In the genomic region with DNA sequence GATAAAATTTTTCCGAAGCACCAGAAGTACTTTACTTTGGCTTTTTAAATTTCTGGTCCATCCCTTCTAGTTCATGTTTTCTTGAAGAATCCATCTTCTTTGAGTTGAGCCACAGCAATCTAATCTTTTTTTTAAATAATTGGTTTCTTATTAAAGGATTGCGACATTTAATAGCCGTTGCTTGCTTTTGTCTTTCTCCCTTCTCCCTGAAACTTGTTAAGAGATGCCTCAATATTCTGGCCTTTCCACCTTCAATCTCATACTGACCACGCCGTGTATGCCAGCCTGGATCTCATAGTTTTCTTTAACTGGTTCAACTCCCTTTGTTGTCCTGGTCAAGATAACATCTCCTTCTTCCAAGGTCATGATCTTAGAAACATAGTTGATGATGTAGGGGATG, we compare ENCODE assay signal across 27 cellular contexts. TPM values are rescaled to one million over a fixed set of nuclear protein-coding genes. Genes with fewer than 3 reads are reported as not detected.
DNase-seq lines count a peak whose midpoint lies in the region; ATAC-seq, FAIRE-seq and TF ChIP-seq lines count a peak whose summit lies in the region.
"Had no signal": no experiment of that assay in that cellular context is flagged by ENCODE, and none has a peak within 500 bp of the region (broad histone marks: within the 10 kb centered on the region; RNA-seq: fewer than 3 reads in every experiment).

No MANE protein-coding gene starts in this region.

- no peak overlapping the region for H3K4me3 ChIP-seq in GM12878
- no peak overlapping the region for H3K4me3 ChIP-seq in osteoblast (ENCODE audit: insufficient read depth, low read length)
- H3K4me3 ChIP-seq in mucosa of descending colon: no peak overlapping the region
- H3K4me3 ChIP-seq: GM23248 had no signal

- no peaks in the 10 kb centered on the region for H4K20me1 ChIP-seq in GM12878 (ENCODE audit: control insufficient read depth, insufficient read depth)
- no peaks in the 10 kb centered on the region for H4K20me1 ChIP-seq in osteoblast (ENCODE audit: insufficient read depth, low read length)

- no peak for TF ChIP-seq CTCF in GM12878 (IDR thresholded peaks at IDR 0.05 in 2 of 3, conservative IDR thresholded peaks at IDR 0.05 in 1 of 3; ENCODE audit: control insufficient read depth in 2 of 3, extremely low read depth in 1 of 3, insufficient read depth in 1 of 3, low read depth in 3 of 3, low read length in 3 of 3)
- TF ChIP-seq CTCF in osteoblast (IDR thresholded peaks at IDR 0.05; ENCODE audit: extremely low read depth, low read depth, low read length): no peak
- TF ChIP-seq CTCF in GM20000 (IDR thresholded peaks at IDR 0.05; ENCODE audit: extremely low read depth, missing control alignments): no peak
- no peak for TF ChIP-seq CTCF in mucosa of descending colon (IDR thresholded peaks at IDR 0.05)

- intact Hi-C loops in GM12878 (cut with micrococcal nuclease; ENCODE audit: unreplicated experiment): no loop called here
- intact Hi-C loops in mucosa of descending colon (cut with DNase I, micrococcal nuclease): no loop called here

- TF ChIP-seq EP300 in GM12878 (IDR thresholded peaks at IDR 0.05; ENCODE audit: borderline replicate concordance in 1 of 2, control insufficient read depth in 1 of 2, low read depth in 2 of 2, low read length in 2 of 2): no peak

- no peaks in the 10 kb centered on the region for H3K9me3 ChIP-seq in GM12878 (replicated peaks; ENCODE audit: control insufficient read depth, insufficient read depth, low read length)
- no peaks in the 10 kb centered on the region for H3K9me3 ChIP-seq in osteoblast (ENCODE audit: low read depth, low read length)
- H3K9me3 ChIP-seq in mucosa of descending colon: no peaks in the 10 kb centered on the region
- H3K9me3 ChIP-seq: BE2C, SK-N-SH had no signal

- H3K4me2 ChIP-seq in GM12878 (ENCODE audit: control insufficient read depth, insufficient read depth): no peak overlapping the region
- H3K4me2 ChIP-seq in osteoblast (ENCODE audit: insufficient read depth, low read length): no peak overlapping the region
- H3K4me2 ChIP-seq: SK-N-SH had no signal

- H3K79me2 ChIP-seq in GM12878 (ENCODE audit: control insufficient read depth, insufficient read depth, low read length) (no peaks in the 10 kb centered on the region), osteoblast (ENCODE audit: insufficient read depth, low read length) (peaks cover 31% of the 10 kb centered on the region)

- peaks cover 10 to 28% of the 10 kb centered on the region in 2 experiments for H3K36me3 ChIP-seq in GM12878 (ENCODE audit: control insufficient read depth in 2 of 2, insufficient read depth in 2 of 2, low read length in 1 of 2)
- H3K36me3 ChIP-seq in osteoblast (ENCODE audit: insufficient read depth, low read length): peaks cover 61% of the 10 kb centered on the region
- no peaks in the 10 kb centered on the region for H3K36me3 ChIP-seq in mucosa of descending colon (ENCODE audit: low read depth)

- H3K27ac ChIP-seq in GM12878 (ENCODE audit: control insufficient read depth, insufficient read depth): no peak overlapping the region
- no peak overlapping the region for H3K27ac ChIP-seq in osteoblast (ENCODE audit: low read depth, low read length)
- H3K27ac ChIP-seq: GM23248 had no signal

- ATAC-seq in GM12878 (no peak), HG03460 (IDR thresholded peaks at IDR 0.05; ENCODE audit: unreplicated experiment) (no peak), HG02798 (IDR thresholded peaks at IDR 0.05; ENCODE audit: poor library complexity, unreplicated experiment) (no peak), mucosa of descending colon (no peak)
- ATAC-seq: PC-3 had no signal

- H2AFZ ChIP-seq in GM12878 (ENCODE audit: control insufficient read depth, low read depth, low read length) (no peak overlapping the region), osteoblast (ENCODE audit: low read length) (no peak overlapping the region)
- H2AFZ ChIP-seq: GM23248 had no signal

- no peaks in the 10 kb centered on the region for H3K27me3 ChIP-seq in GM12878 (replicated peaks in 1 of 2; ENCODE audit: control insufficient read depth in 2 of 2, insufficient read depth in 2 of 2, low read length in 1 of 2)
- H3K27me3 ChIP-seq in osteoblast (ENCODE audit: insufficient read depth, low read length): no peaks in the 10 kb centered on the region
- H3K27me3 ChIP-seq: BE2C had no signal

- CTCF ChIA-PET in GM12878 (lab: Yijun Ruan, JAX): no interaction called here

- DNase-seq in ELR (ENCODE audit: low read depth) (peak; percentile 20), GM12878 (ENCODE audit: low read depth, low spot score) (no peak), osteoblast (ENCODE audit: insufficient read length, low spot score, missing footprints) (peak; percentile 34), GM20000 (ENCODE audit: low spot score) (no peak), mucosa of descending colon (no peak)
- DNase-seq: BE2C; CD8-positive, alpha-beta memory T cell; DMS 273 treated with DMSO at 0.1 percent for 48 hours; DMS79; GM23248; H7; Kasumi-1; MV-4-11; NCI-H1105; NCI-H1436 treated with DMSO at 0.1 percent for 48 hours; NCI-H187 treated with DMSO at 0.1 percent for 48 hours; NCI-H2107; NCI-H446; NCI-H526; NCI-H82; NK-92 treated with Interleukin-12 subunit alpha and Interleukin-12 subunit beta, amount 100 ng/mL, for 24 hours; PC-3; SK-N-SH; SW 1271 had no signal

- no peak for TF ChIP-seq POLR2A in GM12878 (IDR thresholded peaks at IDR 0.05; ENCODE audit: low read depth, low read length)

- BruUV-seq in GM12878 (replicated peaks; lab: Mats Ljungman, UMichigan): no TSS peak

- in situ Hi-C loops in GM12878 (cut with MboI): no loop called here

- RAD21 ChIA-PET in GM12878 (lab: Charles Lee; ENCODE audit: unreplicated experiment): no interaction called here

- peak; percentile 41 for FAIRE-seq in GM12878 (lab: Jason Lieb, UNC)
- FAIRE-seq: GM18507 had no signal

- WGBS in GM12878 (ENCODE audit: insufficient coverage, insufficient replicate concordance, low lambda C conversion rate, missing lambda C conversion rate): 100% methylated on average over 5 of the region's 5 CpGs

- no peak overlapping the region for H3K9ac ChIP-seq in GM12878 (ENCODE audit: control insufficient read depth, insufficient read depth, low read length)
- H3K9ac ChIP-seq: GM23248, SK-N-SH had no signal

- H3K4me1 ChIP-seq in GM12878 (ENCODE audit: control insufficient read depth, insufficient read depth, low read length) (no peaks in the 10 kb centered on the region), osteoblast (ENCODE audit: insufficient read depth, low read length) (no peaks in the 10 kb centered on the region), mucosa of descending colon (ENCODE audit: low read depth) (no peaks in the 10 kb centered on the region)
- H3K4me1 ChIP-seq: BE2C had no signal

- POLR2A ChIA-PET in GM12878 (lab: Charles Lee): no interaction called here

- no peak for TF ChIP-seq RAD21 in GM12878 (IDR thresholded peaks at IDR 0.05; ENCODE audit: insufficient read depth, low read depth, low read length)

- SMC1A ChIA-PET in GM12878 (lab: Charles Lee; ENCODE audit: uncharacterized antibody, unreplicated experiment): interaction anchor here (0.8 to 1.2 kb wide), 2 partner anchors 9 to 21 kb away, joined by 3 read pairs; no protein-coding TSS in a partner anchor

TF ChIP-seq in GM12878, 131 proteins besides CTCF, POLR2A, EP300 and RAD21 (continues in another document):
- no peak for TF ChIP-seq ASH2L (IDR thresholded peaks at IDR 0.05; ENCODE audit: borderline replicate concordance, low read depth)
- no peak for TF ChIP-seq CBX3 (IDR thresholded peaks at IDR 0.05; ENCODE audit: borderline replicate concordance, low read depth)
- no peak for TF ChIP-seq NBN (IDR thresholded peaks at IDR 0.05)
- no peak for TF ChIP-seq ZZZ3 (IDR thresholded peaks at IDR 0.05; ENCODE audit: control insufficient read depth, insufficient read length, low read depth)
- TF ChIP-seq MTA2 (IDR thresholded peaks at IDR 0.05; ENCODE audit: low read depth): no peak

RNA-seq across cellular contexts. Expression of a gene that starts 18.4 kb away (rescaled TPM):
- total RNA-seq in GM12878 (2013; cell fraction: nucleolus; rRNA removed): 90.8 and 93.4 TPM in 2 replicates
- total RNA-seq in GM12878 (2014; rRNA removed): 625 and 839 TPM in 2 replicates
- 179 and 217 TPM in 2 replicates for total RNA-seq in GM12878 (2014; rRNA removed; fragmentation: Illumina TruSeq; extraction: Trizol)
- 3,098 and 3,322 TPM in 2 replicates for total RNA-seq in GM12878 (2021)
- polyA plus RNA-seq in GM12878 (2011; ENCODE audit: low read depth): 3,422 TPM
- polyA plus RNA-seq in GM12878 (2011; rRNA removed): 273 and 714 TPM in 2 replicates
- 1,433 and 1,838 TPM in 2 replicates for polyA plus RNA-seq in GM12878 (2011; cell fraction: cytosol; rRNA removed)
- polyA plus RNA-seq in GM12878 (2011; cell fraction: nucleus; rRNA removed): 589 and 737 TPM in 2 replicates
- polyA plus RNA-seq in GM12878 (2012): 3,045 and 3,866 TPM in 2 replicates
- polyA plus RNA-seq in GM12878 (2014; fragmentation: Illumina TruSeq; extraction: Trizol): 76.7 and 613 TPM in 2 replicates
- polyA plus RNA-seq in GM12878 (2014; fragmentation: Nextera tagmentation; extraction: Ambion mirVana): 1,000 to 10,000 TPM; 3,000 to 3,095 TPM
- 1,499 and 1,975 TPM in 2 replicates for polyA plus RNA-seq in GM12878 (2014; rRNA removed)
- polyA plus RNA-seq in GM12878 (2016; fragmentation: Nextera tagmentation; extraction: Ambion mirVana): 1,000 to 10,000 TPM; 1,830 to 1,844 TPM
- 400 and 589 TPM in 2 replicates for polyA minus RNA-seq in GM12878 (2011; rRNA and poly(A)+ RNA removed)
- polyA minus RNA-seq in GM12878 (2011; cell fraction: cytosol; rRNA and poly(A)+ RNA removed): 1,896 and 1,986 TPM in 2 replicates
- polyA minus RNA-seq in GM12878 (2011; cell fraction: nucleus; rRNA and poly(A)+ RNA removed): 186 and 241 TPM in 2 replicates
- total RNA-seq in osteoblast: 71.7 and 94.6 TPM in 2 replicates
- 1,000 to 10,000 TPM; 1,139 to 1,221 (median 1,218) TPM for total RNA-seq in mucosa of descending colon

RNA-seq across cellular contexts. Expression of a gene that starts 20.1 kb away (rescaled TPM):
- total RNA-seq in GM12878 (2013; cell fraction: nucleolus; rRNA removed): 71.5 and 74.1 TPM in 2 replicates
- total RNA-seq in GM12878 (2014; rRNA removed) (45.2 and 48.9 TPM in 2 replicates), GM12878 (2014; rRNA removed; fragmentation: Illumina TruSeq; extraction: Trizol) (59.9 and 62.5 TPM in 2 replicates), GM12878 (2021) (40.6 and 43.1 TPM in 2 replicates), osteoblast (8.0 and 8.3 TPM in 2 replicates), mucosa of descending colon (10 to 100 TPM in 1 of 3 donors, 1 to 10 TPM in 2; 3.1 to 11.2 (median 4.4) TPM)
- polyA plus RNA-seq in GM12878 (2011; ENCODE audit: low read depth): 16.9 TPM
- polyA plus RNA-seq in GM12878 (2011; rRNA removed) (43.6 and 44.3 TPM in 2 replicates), GM12878 (2014; fragmentation: Illumina TruSeq; extraction: Trizol) (59.0 and 64.3 TPM in 2 replicates), GM12878 (2014; fragmentation: Nextera tagmentation; extraction: Ambion mirVana) (10 to 100 TPM; 28.0 to 32.8 TPM), GM12878 (2014; rRNA removed) (38.6 and 48.0 TPM in 2 replicates), GM12878 (2016; fragmentation: Nextera tagmentation; extraction: Ambion mirVana) (10 to 100 TPM; 54.3 to 56.6 TPM)
- 16.4 and 23.2 TPM in 2 replicates for polyA plus RNA-seq in GM12878 (2011; cell fraction: cytosol; rRNA removed)
- polyA plus RNA-seq in GM12878 (2011; cell fraction: nucleus; rRNA removed): 114 and 116 TPM in 2 replicates
- polyA plus RNA-seq in GM12878 (2012): 22.3 and 23.9 TPM in 2 replicates
- 25.3 and 39.8 TPM in 2 replicates for polyA minus RNA-seq in GM12878 (2011; rRNA and poly(A)+ RNA removed)
- polyA minus RNA-seq in GM12878 (2011; cell fraction: cytosol; rRNA and poly(A)+ RNA removed): 14.2 and 22.6 TPM in 2 replicates
- polyA minus RNA-seq in GM12878 (2011; cell fraction: nucleus; rRNA and poly(A)+ RNA removed): 30.0 and 36.8 TPM in 2 replicates

Comparison
In these comparisons a context has a peak if more than half of its experiments do, and no peak if none do; other contexts are left out.
1. DNase-seq: peak in ELR (single experiment) and osteoblast (single experiment); none in GM12878 (single experiment), GM20000 (single experiment) and mucosa of descending colon (0 of 3).